In the genomic region with DNA sequence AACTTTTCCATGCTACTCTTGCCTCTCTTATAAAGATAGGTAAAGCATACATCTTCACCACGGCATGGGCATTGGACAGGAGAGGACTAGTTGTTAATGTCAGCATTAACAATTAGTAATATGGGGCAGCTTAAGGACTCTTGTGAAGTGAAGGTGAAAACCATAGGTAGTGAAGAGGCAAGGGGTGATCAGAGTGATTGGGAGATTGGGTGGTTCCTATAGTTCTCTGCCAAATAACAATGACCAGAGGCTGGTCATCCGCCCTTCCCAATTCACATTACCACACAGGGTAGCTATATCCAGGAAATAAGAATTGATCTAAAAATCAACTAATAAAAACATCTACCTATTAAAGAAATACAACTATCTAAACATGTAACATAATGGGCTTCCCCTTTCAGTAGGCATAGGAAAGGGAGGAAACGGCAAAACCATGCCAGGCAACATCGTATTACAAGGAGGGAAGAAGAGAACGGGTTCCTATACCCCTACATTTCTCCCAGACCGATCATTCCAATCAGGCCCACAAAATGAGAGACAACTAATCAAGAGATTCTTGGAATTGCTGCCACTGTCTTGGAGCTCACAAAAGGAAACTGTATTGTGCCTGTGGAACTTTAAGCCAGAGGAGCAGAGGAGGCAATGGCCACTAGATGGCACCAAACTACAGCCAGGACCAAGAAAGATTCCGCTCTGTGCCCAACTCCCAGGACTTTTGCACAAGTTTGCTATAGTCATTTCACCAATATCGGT, we compare ENCODE assay signal across 1 cellular context.
TF ChIP-seq lines count a peak whose summit lies in the region.

No MANE protein-coding gene starts in this region.

TF ChIP-seq in GM23338, 12 proteins besides CTCF, POLR2A, EP300 and RAD21 (continued from another document):
- TF ChIP-seq, protein P1, sequence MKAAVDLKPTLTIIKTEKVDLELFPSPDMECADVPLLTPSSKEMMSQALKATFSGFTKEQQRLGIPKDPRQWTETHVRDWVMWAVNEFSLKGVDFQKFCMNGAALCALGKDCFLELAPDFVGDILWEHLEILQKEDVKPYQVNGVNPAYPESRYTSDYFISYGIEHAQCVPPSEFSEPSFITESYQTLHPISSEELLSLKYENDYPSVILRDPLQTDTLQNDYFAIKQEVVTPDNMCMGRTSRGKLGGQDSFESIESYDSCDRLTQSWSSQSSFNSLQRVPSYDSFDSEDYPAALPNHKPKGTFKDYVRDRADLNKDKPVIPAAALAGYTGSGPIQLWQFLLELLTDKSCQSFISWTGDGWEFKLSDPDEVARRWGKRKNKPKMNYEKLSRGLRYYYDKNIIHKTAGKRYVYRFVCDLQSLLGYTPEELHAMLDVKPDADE (IDR thresholded peaks at IDR 0.05) = no peak
- TF ChIP-seq STAT1 (IDR thresholded peaks at IDR 0.05; ENCODE audit: unreplicated experiment) (no peak), ZNF331 (CRISPR knock-in tag; IDR thresholded peaks at IDR 0.05; ENCODE audit: low read depth) (no peak)
- TF ChIP-seq, protein P2, sequence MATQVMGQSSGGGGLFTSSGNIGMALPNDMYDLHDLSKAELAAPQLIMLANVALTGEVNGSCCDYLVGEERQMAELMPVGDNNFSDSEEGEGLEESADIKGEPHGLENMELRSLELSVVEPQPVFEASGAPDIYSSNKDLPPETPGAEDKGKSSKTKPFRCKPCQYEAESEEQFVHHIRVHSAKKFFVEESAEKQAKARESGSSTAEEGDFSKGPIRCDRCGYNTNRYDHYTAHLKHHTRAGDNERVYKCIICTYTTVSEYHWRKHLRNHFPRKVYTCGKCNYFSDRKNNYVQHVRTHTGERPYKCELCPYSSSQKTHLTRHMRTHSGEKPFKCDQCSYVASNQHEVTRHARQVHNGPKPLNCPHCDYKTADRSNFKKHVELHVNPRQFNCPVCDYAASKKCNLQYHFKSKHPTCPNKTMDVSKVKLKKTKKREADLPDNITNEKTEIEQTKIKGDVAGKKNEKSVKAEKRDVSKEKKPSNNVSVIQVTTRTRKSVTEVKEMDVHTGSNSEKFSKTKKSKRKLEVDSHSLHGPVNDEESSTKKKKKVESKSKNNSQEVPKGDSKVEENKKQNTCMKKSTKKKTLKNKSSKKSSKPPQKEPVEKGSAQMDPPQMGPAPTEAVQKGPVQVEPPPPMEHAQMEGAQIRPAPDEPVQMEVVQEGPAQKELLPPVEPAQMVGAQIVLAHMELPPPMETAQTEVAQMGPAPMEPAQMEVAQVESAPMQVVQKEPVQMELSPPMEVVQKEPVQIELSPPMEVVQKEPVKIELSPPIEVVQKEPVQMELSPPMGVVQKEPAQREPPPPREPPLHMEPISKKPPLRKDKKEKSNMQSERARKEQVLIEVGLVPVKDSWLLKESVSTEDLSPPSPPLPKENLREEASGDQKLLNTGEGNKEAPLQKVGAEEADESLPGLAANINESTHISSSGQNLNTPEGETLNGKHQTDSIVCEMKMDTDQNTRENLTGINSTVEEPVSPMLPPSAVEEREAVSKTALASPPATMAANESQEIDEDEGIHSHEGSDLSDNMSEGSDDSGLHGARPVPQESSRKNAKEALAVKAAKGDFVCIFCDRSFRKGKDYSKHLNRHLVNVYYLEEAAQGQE (IDR thresholded peaks at IDR 0.05; ENCODE audit: unreplicated experiment) = no peak
